Comparison of ENCODE assay signal across 12 cellular contexts in the genomic region with DNA sequence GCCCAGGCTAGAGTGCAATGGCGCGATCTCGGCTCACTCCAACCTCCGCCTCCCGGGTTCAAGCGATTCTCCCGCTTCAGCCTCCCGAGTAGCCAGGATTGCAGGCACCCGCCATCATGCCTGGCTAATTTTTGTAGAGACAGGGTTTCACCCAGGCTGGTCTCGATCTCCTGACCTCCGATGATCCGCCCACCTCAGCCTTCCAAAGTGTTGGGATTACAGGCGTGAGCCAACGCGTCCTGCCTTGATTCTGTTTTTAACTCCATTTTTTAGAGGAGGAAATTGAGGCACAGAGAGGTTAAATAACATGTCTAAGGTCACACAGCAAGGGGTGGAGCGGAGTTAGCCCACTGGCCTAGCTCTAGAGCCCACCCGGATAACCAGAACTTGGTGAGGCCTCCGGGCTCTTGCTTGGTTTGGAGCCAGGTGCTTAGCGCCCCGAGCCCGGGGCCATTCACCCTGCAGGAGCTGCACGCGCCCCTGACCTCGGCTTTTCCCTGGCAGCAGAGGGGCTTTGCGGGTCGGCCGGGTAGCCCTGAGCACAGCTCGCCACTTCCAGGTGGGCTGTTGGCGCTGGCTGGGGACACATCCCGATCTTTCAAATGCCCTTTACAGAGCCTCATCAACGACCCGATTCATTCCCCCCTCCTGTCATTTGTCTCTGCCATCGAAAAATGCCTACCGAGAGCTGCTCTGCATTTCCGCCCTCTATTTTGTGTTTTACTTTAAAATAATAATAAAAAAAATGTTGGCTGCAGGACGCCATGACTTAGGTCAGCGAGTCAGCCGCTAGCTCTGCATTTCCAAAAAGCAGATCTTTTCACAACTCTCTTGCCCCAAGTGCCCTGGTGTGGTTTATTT. TPM values are rescaled to one million over a fixed set of nuclear protein-coding genes. Genes with fewer than 3 reads are reported as not detected.
DNase-seq lines count a peak whose midpoint lies in the region; ATAC-seq and TF ChIP-seq lines count a peak whose summit lies in the region.
"Had no signal": no experiment of that assay in that cellular context is flagged by ENCODE, and none has a peak within 500 bp of the region (broad histone marks: within the 10 kb centered on the region; RNA-seq: fewer than 3 reads in every experiment).

No MANE protein-coding gene starts in this region.

- peaks cover 2% of the 10 kb centered on the region for H3K9me3 ChIP-seq in iPS-18c (ENCODE audit: control insufficient read depth, insufficient read depth, low read length)
- H3K9me3 ChIP-seq: heart left ventricle had no signal

- peaks cover 81% of the 10 kb centered on the region for H3K27me3 ChIP-seq in H7 (ENCODE audit: control insufficient read depth, insufficient read depth, low read length)

- no peak for ATAC-seq in GM18858 (IDR thresholded peaks at IDR 0.05; ENCODE audit: unreplicated experiment)
- ATAC-seq: activated CD4-positive, alpha-beta T cell treated with anti-CD3 and anti-CD28 coated beads for 36 hours had no signal

- peak overlapping the region; percentile 100 for H3K27ac ChIP-seq in VCaP
- H3K27ac ChIP-seq: BLaER1 treated with 17β-estradiol and CSF1 and Interleukin-3, amounts not matched to agents 10 nM and 100 nM; heart left ventricle had no signal

- no peaks in the 10 kb centered on the region for H3K36me3 ChIP-seq in H7 (replicated peaks; ENCODE audit: control insufficient read depth, insufficient read depth, low read length)
- H3K36me3 ChIP-seq: BLaER1 treated with 17β-estradiol and CSF1 and Interleukin-3, amounts not matched to agents 10 nM and 100 nM; heart left ventricle had no signal

- no peak for TF ChIP-seq CTCF in VCaP (conservative IDR thresholded peaks at IDR 0.05)

- H3K4me3 ChIP-seq in H7 (ENCODE audit: insufficient read depth, low read depth, low read length) (peak overlapping the region; percentile 14), iPS-18c (ENCODE audit: insufficient read depth, low read depth, low read length) (peak overlapping the region; percentile 31)

- DNase-seq in H7 = peak; percentile 82
- peak; percentile 68 for DNase-seq in retina
- DNase-seq in NCI-H1436 treated with DMSO at 0.1 percent for 48 hours (lab: John Stamatoyannopoulos, UW) = no peak
- DNase-seq in SHP77 treated with DMSO at 0.1 percent for 48 hours (lab: John Stamatoyannopoulos, UW) = no peak
- DNase-seq: OCI-M1; stimulated activated CD4-positive, alpha-beta T cell treated with anti-CD3 and anti-CD28 coated beads, Interleukin-4, amount 100 ng/mL, for 4 hours had no signal

RNA-seq across cellular contexts. Expression of a gene that starts 11.2 kb away (rescaled TPM):
- 0.07 and 0.11 TPM in 2 replicates for total RNA-seq in H7 (2014; rRNA removed; shearing (Covaris generic))

Comparison
In these comparisons a context has a peak if more than half of its experiments do, and no peak if none do; other contexts are left out.
1. DNase-seq: peak in H7 (single experiment) and retina (single experiment); none in NCI-H1436 treated with DMSO at 0.1 percent for 48 hours (single experiment) and SHP77 treated with DMSO at 0.1 percent for 48 hours (single experiment).